8 cellular contexts compared by ENCODE assay signal in the genomic region with DNA sequence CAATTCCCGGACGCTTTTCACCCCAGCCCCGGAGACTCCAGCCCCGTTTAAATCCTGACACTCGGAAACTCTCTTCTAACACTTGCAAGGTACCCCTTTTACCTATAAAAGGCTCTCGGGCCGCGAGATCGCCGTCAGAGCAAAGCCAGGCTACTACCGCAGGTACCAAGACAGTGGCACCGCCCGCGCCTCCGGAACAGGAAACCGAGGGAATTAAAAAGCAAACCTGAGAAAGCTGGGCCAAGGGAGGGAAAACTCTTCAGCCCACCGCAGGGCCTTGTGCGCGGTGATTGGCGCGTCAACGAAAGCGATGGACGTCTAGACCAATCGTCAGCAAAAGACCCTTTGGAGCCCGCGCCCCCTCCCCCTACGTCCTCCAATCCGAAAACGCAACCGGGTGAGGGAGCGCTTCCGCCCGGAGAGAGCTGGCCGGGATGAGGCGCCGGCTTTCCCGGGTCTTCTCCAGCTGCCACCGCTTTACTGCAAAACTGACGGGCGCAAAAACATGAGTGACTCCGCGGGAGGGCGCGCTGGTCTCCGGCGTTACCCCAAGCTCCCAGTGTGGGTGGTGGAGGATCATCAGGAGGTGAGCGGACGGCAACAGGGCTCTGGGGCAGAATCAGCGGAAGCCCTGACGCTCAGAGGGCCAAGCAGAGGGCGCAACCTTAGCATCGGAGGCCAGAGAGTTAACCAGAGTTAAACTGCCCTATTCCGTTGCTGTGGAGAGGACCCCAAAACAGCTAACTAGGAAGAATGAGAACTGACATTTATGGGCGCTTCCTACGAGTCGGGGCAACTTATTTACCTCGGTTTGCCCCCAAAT. TPM values are rescaled to one million over a fixed set of nuclear protein-coding genes. Genes with fewer than 3 reads are reported as not detected.
DNase-seq lines count a peak whose midpoint lies in the region; ATAC-seq, FAIRE-seq and TF ChIP-seq lines count a peak whose summit lies in the region.

C5orf22 (plus strand) TSS at position 414 of the 823 bp plus-strand sequence; CDS start at position 506, 92 bp downstream.
DROSHA (minus strand) TSS at position 206 of the 823 bp plus-strand sequence. CDS start 3,034 bp downstream, outside the sequence.

- BruUV-seq in mammary epithelial cell (replicated peaks; lab: Mats Ljungman, UMichigan), result TSS peak; percentile 41

- H3K4me3 ChIP-seq in AG04449 (ENCODE audit: low read depth, low read length), result peak within 1 kb of the TSS; percentile 94
- H3K4me3 ChIP-seq in mammary epithelial cell (replicated peaks in 1 of 3; ENCODE audit: insufficient read depth in 1 of 3, low read depth in 2 of 3, low read length in 3 of 3), result peak within 1 kb of the TSS; percentile 85 to 99 (median 98)
- peak within 1 kb of the TSS; percentile 89 to 93 for H3K4me3 ChIP-seq in small intestine (ENCODE audit: low read depth in 1 of 2, low read length in 2 of 2)

- under 1% methylated on average over 20 of the region's 58 CpGs for WGBS in mammary epithelial cell (ENCODE audit: low coverage, missing lambda C conversion rate)
- WGBS in small intestine, 3 donors, result 0 to 1% (median 0%) methylated on average over 53 to 58 of the region's 58 CpGs

- H4K20me1 ChIP-seq in mammary epithelial cell (ENCODE audit: insufficient read depth, low read length), result no peaks in the 10 kb centered on the region

- peak within 1 kb of the TSS; percentile 96 for H3K4me2 ChIP-seq in mammary epithelial cell (ENCODE audit: insufficient read depth, low read depth, low read length)

- in situ Hi-C loops in mammary epithelial cell (cut with MboI; ENCODE audit: low sequenced_read_pairs in 2 of 2), result no loop called here

- H2AFZ ChIP-seq in mammary epithelial cell (ENCODE audit: low read depth, low read length), result peak within 1 kb of the TSS; percentile 99

- H3K4me1 ChIP-seq in mammary epithelial cell (ENCODE audit: insufficient read depth, low read length) (peaks cover 25% of the 10 kb centered on the region), small intestine (ENCODE audit: control insufficient read depth in 2 of 2, insufficient read depth in 1 of 2, low read depth in 1 of 2, low read length in 1 of 2) (peaks cover 2 to 5% of the 10 kb centered on the region in 2 donors)

- CTCF ChIA-PET in AG04449 (lab: Yijun Ruan, JAX), result interaction anchor here (0.9 to 1.9 kb wide), 4 partner anchors 9 to 14 kb away, joined by 3 to 7 read pairs (median 4); no protein-coding TSS in a partner anchor
- CTCF ChIA-PET in mammary epithelial cell (lab: Charles Lee; ENCODE audit: low non-redundant PET), result interaction anchor here (1.2 kb wide), 1 partner anchor 545 kb away, joined by 3 read pairs; no protein-coding TSS in a partner anchor

- H3K27ac ChIP-seq in VCaP (peak within 1 kb of the TSS; percentile 76), mammary epithelial cell (ENCODE audit: insufficient read depth, low read depth, low read length) (peak within 1 kb of the TSS; percentile 77), small intestine (ENCODE audit: low read depth in 1 of 2, low read length in 1 of 2) (peak within 1 kb of the TSS; percentile 81 to 88)

- peaks cover 77% of the 10 kb centered on the region for H3K79me2 ChIP-seq in mammary epithelial cell (ENCODE audit: insufficient read depth, low read length)

- POLR2A ChIA-PET in AG04449 (lab: Yijun Ruan, JAX), result interaction anchor here (0.7 to 0.9 kb wide), 2 partner anchors 9 to 167 kb away, joined by 3 to 4 read pairs; no protein-coding TSS in a partner anchor

- no peak for FAIRE-seq in small intestine (lab: Jason Lieb, UNC)

- H3K9me3 ChIP-seq in mammary epithelial cell (replicated peaks; ENCODE audit: insufficient read depth, low read length) (no peaks in the 10 kb centered on the region), small intestine (ENCODE audit: control insufficient read depth, low read depth) (no peaks in the 10 kb centered on the region)

- H3K27me3 ChIP-seq in mammary epithelial cell (ENCODE audit: insufficient read depth, low read length), result no peaks in the 10 kb centered on the region
- H3K27me3 ChIP-seq in small intestine (ENCODE audit: control insufficient read depth in 2 of 2, insufficient read depth in 2 of 2, low read length in 2 of 2), result no peaks in the 10 kb centered on the region

- TF ChIP-seq CTCF in AG04449 (IDR thresholded peaks at IDR 0.05; ENCODE audit: insufficient read depth, low read length, missing control alignments) (peak; percentile 0), VCaP (conservative IDR thresholded peaks at IDR 0.05) (no peak), mammary epithelial cell (conservative IDR thresholded peaks at IDR 0.05 in 1 of 2, IDR thresholded peaks at IDR 0.05 in 1 of 2; ENCODE audit: extremely low read depth in 1 of 2, insufficient read depth in 1 of 2, low read depth in 1 of 2, low read length in 2 of 2) (no peak)

- DNase-seq in AG04449 (ENCODE audit: low read depth, low spot score), result peak; percentile 72
- DNase-seq in NCI-H2196 treated with DMSO at 0.1 percent for 48 hours (lab: John Stamatoyannopoulos, UW; ENCODE audit: unreplicated experiment), result peak; percentile 99
- peak; percentile 97 for DNase-seq in mammary epithelial cell
- peak; percentile 97 for DNase-seq in iPS-NIHi11 (ENCODE audit: low spot score)
- peak; percentile 98 for DNase-seq in small intestine

- peaks cover 25% of the 10 kb centered on the region for H3K36me3 ChIP-seq in mammary epithelial cell (ENCODE audit: insufficient read depth, low read length)
- H3K36me3 ChIP-seq in small intestine (ENCODE audit: control insufficient read depth in 2 of 2, insufficient read depth in 2 of 2, low read length in 2 of 2), result peaks cover 3 to 15% of the 10 kb centered on the region in 2 donors

- intact Hi-C loops in mammary epithelial cell (cut with micrococcal nuclease), result loop anchor here (2.0 to 10.0 kb wide), 2 partner anchors 197 to 277 kb away; no protein-coding TSS in a partner anchor

- ATAC-seq in GM18870 (IDR thresholded peaks at IDR 0.05; ENCODE audit: unreplicated experiment) (peak; percentile 94), HG03135 (IDR thresholded peaks at IDR 0.05; ENCODE audit: unreplicated experiment) (peak; percentile 92)

- dilution Hi-C loops in mammary epithelial cell (cut with HindIII; ENCODE audit: low sequenced_read_pairs), result no loop called here

- H3K9ac ChIP-seq in mammary epithelial cell (ENCODE audit: insufficient read depth, low read length), result peak within 1 kb of the TSS; percentile 86

RNA-seq across cellular contexts. Expression of gene C5orf22, which starts in this region (rescaled TPM):
- 10 to 100 TPM; 23.8 to 34.5 TPM for total RNA-seq in mammary epithelial cell
- polyA plus RNA-seq in mammary epithelial cell (13.4 TPM), small intestine (10 to 100 TPM in 1 of 3 donors, 1 to 10 TPM in 2; 6.8 to 11.1 (median 7.8) TPM)
- polyA minus RNA-seq in mammary epithelial cell, result 8.4 TPM

RNA-seq across cellular contexts. Expression of gene DROSHA, which starts in this region (rescaled TPM):
- total RNA-seq in mammary epithelial cell, result 10 to 100 TPM; 44.5 to 68.1 TPM
- 32.6 TPM for polyA plus RNA-seq in mammary epithelial cell
- 110 TPM for polyA minus RNA-seq in mammary epithelial cell
- 10 to 100 TPM; 24.0 to 34.1 (median 28.6) TPM for polyA plus RNA-seq in small intestine

Comparison
In these comparisons a context has a peak if more than half of its experiments do, and no peak if none do; other contexts are left out.
1. Peak in every context shown above with its lines: DNase-seq, ATAC-seq, H3K4me3 ChIP-seq and H3K27ac ChIP-seq.